Comparison of ENCODE assay signal across 1 cellular context in genomic region chr18:48929951-48930713, GRCh38.
TF ChIP-seq lines count a peak whose summit lies in the region.

No MANE protein-coding gene starts in this region.

TF ChIP-seq in HepG2, 621 proteins besides CTCF, POLR2A, EP300 and RAD21 (continued from another document and continues in another):
- TF ChIP-seq ZNF318 (CRISPR knock-in tag; IDR thresholded peaks at IDR 0.05) (no peak; the same call in 1 of the 2 replicates), TOPORS (CRISPR knock-in tag; IDR thresholded peaks at IDR 0.05) (no peak), GLMP (CRISPR knock-in tag; IDR thresholded peaks at IDR 0.05; ENCODE audit: borderline replicate concordance) (no peak), FOXP1 (IDR thresholded peaks at IDR 0.05) (no peak), FOXP1 (CRISPR knock-in tag; IDR thresholded peaks at IDR 0.05) (no peak; the same call in 1 of the 2 replicates), MTF1 (CRISPR knock-in tag; IDR thresholded peaks at IDR 0.05) (no peak), ARID4A (CRISPR knock-in tag; IDR thresholded peaks at IDR 0.05; ENCODE audit: borderline replicate concordance) (peak; percentile 80; the same call in 1 of the 2 replicates), UBTF (CRISPR knock-in tag; IDR thresholded peaks at IDR 0.05) (peak; percentile 55; the same call in 1 of the 2 replicates), REPIN1 (CRISPR knock-in tag; IDR thresholded peaks at IDR 0.05; ENCODE audit: borderline replicate concordance, low read depth) (peak; percentile 41; the same call in 1 of the 2 replicates), NCOA1 (CRISPR knock-in tag; IDR thresholded peaks at IDR 0.05) (no peak), ZFP90 (CRISPR knock-in tag; IDR thresholded peaks at IDR 0.05; ENCODE audit: borderline replicate concordance) (no peak), USF2 (IDR thresholded peaks at IDR 0.05; ENCODE audit: low read depth, low read length) (no peak), USF2 (CRISPR knock-in tag; IDR thresholded peaks at IDR 0.05; ENCODE audit: borderline replicate concordance) (no peak), MYC (CRISPR knock-in tag; IDR thresholded peaks at IDR 0.05; ENCODE audit: borderline replicate concordance) (peak; percentile 65; the same call in 1 of the 2 replicates), NCOA5 (CRISPR knock-in tag; IDR thresholded peaks at IDR 0.05) (no peak), TCF12 (IDR thresholded peaks at IDR 0.05) (no peak), TCF12 (CRISPR knock-in tag; IDR thresholded peaks at IDR 0.05) (peak; percentile 81; the same call in 1 of the 2 replicates), ZNF510 (CRISPR knock-in tag; IDR thresholded peaks at IDR 0.05; ENCODE audit: low read depth) (peak; percentile 86), ZNF709 (CRISPR knock-in tag; IDR thresholded peaks at IDR 0.05) (no peak), ZNF121 (CRISPR knock-in tag; IDR thresholded peaks at IDR 0.05) (peak; percentile 44; the same call in 1 of the 2 replicates), ZBTB38 (CRISPR knock-in tag; IDR thresholded peaks at IDR 0.05) (no peak), MED13 (CRISPR knock-in tag; IDR thresholded peaks at IDR 0.05) (peak; percentile 81), NR3C1 (CRISPR knock-in tag; IDR thresholded peaks at IDR 0.05) (no peak), CENPT (CRISPR knock-in tag; IDR thresholded peaks at IDR 0.05; ENCODE audit: low read depth) (no peak), KDM2A (CRISPR knock-in tag; IDR thresholded peaks at IDR 0.05; ENCODE audit: borderline replicate concordance, low read depth) (0 out of 2 replicates have a peak, but pooled peaks have one; percentile 24), FOXJ3 (CRISPR knock-in tag; IDR thresholded peaks at IDR 0.05; ENCODE audit: borderline replicate concordance) (peak; percentile 47; the same call in 1 of the 2 replicates), GABPA (IDR thresholded peaks at IDR 0.05; ENCODE audit: low read depth, low read length) (no peak), GABPA (CRISPR knock-in tag; IDR thresholded peaks at IDR 0.05; ENCODE audit: low read depth) (peak; percentile 20; the same call in 1 of the 2 replicates), ZNF18 (CRISPR knock-in tag; IDR thresholded peaks at IDR 0.05; ENCODE audit: insufficient replicate concordance) (no peak), AGO2 (optimal IDR thresholded peaks at IDR 0.05; ENCODE audit: low read depth, low read length) (peak; percentile 29), ZBTB25 (CRISPR knock-in tag; IDR thresholded peaks at IDR 0.05) (peak; percentile 11; the same call in 1 of the 2 replicates), SMYD3 (CRISPR knock-in tag; IDR thresholded peaks at IDR 0.05) (no peak), ZNF547 (CRISPR knock-in tag; IDR thresholded peaks at IDR 0.05) (0 out of 2 replicates have a peak, but pooled peaks have one; percentile 22), ZNF234 (CRISPR knock-in tag; conservative IDR thresholded peaks at IDR 0.05) (no peak), ZC3H13 (CRISPR knock-in tag; IDR thresholded peaks at IDR 0.05) (0 out of 2 replicates have a peak, but pooled peaks have one; percentile 54), ZBTB43 (CRISPR knock-in tag; conservative IDR thresholded peaks at IDR 0.05) (peak; percentile 81), SRSF1 (optimal IDR thresholded peaks at IDR 0.05; ENCODE audit: low read depth, low read length) (peak; percentile 25)
